ENCODE assay signal across 8 cellular contexts in the genomic region with DNA sequence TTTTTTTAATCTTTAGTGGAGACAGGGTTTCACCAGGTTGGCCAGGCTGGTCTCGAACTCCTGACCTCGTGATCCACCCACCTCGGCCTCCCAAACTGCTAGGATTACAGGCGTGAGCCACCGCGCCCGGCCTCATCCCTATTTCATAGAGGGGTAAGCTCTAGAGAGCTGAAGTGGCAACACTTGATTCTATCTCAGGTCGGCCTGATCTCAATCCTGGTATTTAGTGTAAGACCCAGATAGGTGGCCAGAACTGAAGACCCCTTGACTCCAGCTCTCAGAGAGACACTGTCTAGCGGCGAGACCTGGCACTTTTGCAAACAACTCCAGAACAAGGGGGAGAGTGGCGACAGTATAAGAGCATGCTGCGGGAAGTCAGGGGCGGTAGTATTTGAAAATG. TPM values are rescaled to one million over a fixed set of nuclear protein-coding genes. Genes with fewer than 3 reads are reported as not detected.
DNase-seq lines count a peak whose midpoint lies in the region; ATAC-seq and TF ChIP-seq lines count a peak whose summit lies in the region.
"Not testable (repeated sequence)": the region's sequence is repeated elsewhere in the genome, so short reads cannot be mapped to it uniquely, and the experiment has no call there.

No MANE protein-coding gene starts in this region.

- H3K79me2 ChIP-seq in OCI-LY7 (ENCODE audit: insufficient read depth, low read depth, low read length) (peaks cover 17% of the 10 kb centered on the region), neural progenitor cell (ENCODE audit: low read depth) (peaks cover 35% of the 10 kb centered on the region)

- peak overlapping the region in 1 of 2 donors; percentile 93 for H3K4me3 ChIP-seq in CD4-positive, alpha-beta memory T cell (ENCODE audit: low read length in 2 of 2)
- H3K4me3 ChIP-seq in OCI-LY7 (ENCODE audit: low read depth, low read length, poor library complexity, severe bottlenecking), result peak overlapping the region; percentile 95
- H3K4me3 ChIP-seq in iPS-20b (ENCODE audit: low read length), result peak overlapping the region; percentile 52; the same call in 1 of the 2 replicates
- H3K4me3 ChIP-seq in neural progenitor cell, result peak overlapping the region; percentile 33

- H3K4me2 ChIP-seq in OCI-LY7 (ENCODE audit: low read length) (peak overlapping the region; percentile 65), neural progenitor cell (peak overlapping the region; percentile 61)

- peak overlapping the region; percentile 38 for H3K27ac ChIP-seq in CD4-positive, alpha-beta memory T cell (ENCODE audit: low read depth, low read length)
- not testable (repeated sequence) for H3K27ac ChIP-seq in OCI-LY7 (ENCODE audit: low read depth, low read length, poor library complexity, severe bottlenecking); iPS-20b (ENCODE audit: low read length); neural progenitor cell
- peak overlapping the region; percentile 77 for H3K27ac ChIP-seq in temporal lobe (ENCODE audit: low read depth, low read length)

- intact Hi-C loops in CD4-positive, alpha-beta memory T cell (cut with micrococcal nuclease), result loop anchor here (1.0 kb wide), 3 partner anchors 8 to 75 kb away; a partner anchor contains a TSS
- intact Hi-C loops in OCI-LY7 (cut with micrococcal nuclease; ENCODE audit: unreplicated experiment), result not testable (repeated sequence)
- intact Hi-C loops in activated naive CD4-positive, alpha-beta T cell treated with anti-CD3 and anti-CD28 coated beads for 36 hours (cut with micrococcal nuclease), result loop anchor here (1.0 to 5.0 kb wide), 5 partner anchors 8 to 312 kb away; a partner anchor contains a TSS

- H3K36me3 Mint-ChIP-seq in CD4-positive, alpha-beta memory T cell, result peaks cover 0 to 11% of the 10 kb centered on the region in 2 donors
- not testable (repeated sequence) for H3K36me3 Mint-ChIP-seq in activated naive CD4-positive, alpha-beta T cell treated with anti-CD3 and anti-CD28 coated beads for 36 hours (ENCODE audit: low read depth); neural progenitor cell
- H3K36me3 Mint-ChIP-seq in effector memory CD8-positive, alpha-beta T cell (ENCODE audit: insufficient read depth), result peaks cover 21% of the 10 kb centered on the region

- H3F3A ChIP-seq in neural progenitor cell (ENCODE audit: low read depth), result peaks cover 16% of the 10 kb centered on the region

- H2AFZ ChIP-seq in OCI-LY7 (ENCODE audit: low read length), result peak overlapping the region; percentile 86
- peak overlapping the region; percentile 71 for H2AFZ ChIP-seq in neural progenitor cell (replicated peaks)

- not testable (repeated sequence) for H3K9ac ChIP-seq in iPS-20b (ENCODE audit: low read depth, low read length); neural progenitor cell

- not testable (repeated sequence) for DNase-seq in CD4-positive, alpha-beta memory T cell; OCI-LY7 (ENCODE audit: low spot score); activated naive CD4-positive, alpha-beta T cell treated with anti-CD3 and anti-CD28 coated beads for 36 hours; effector memory CD8-positive, alpha-beta T cell; neural progenitor cell (ENCODE audit: low spot score)

- not testable (repeated sequence) for H3K9me2 ChIP-seq in OCI-LY7 (ENCODE audit: insufficient read depth, low read length)

- ATAC-seq in HG02798 (IDR thresholded peaks at IDR 0.05; ENCODE audit: poor library complexity, unreplicated experiment), result peak; percentile 1
- ATAC-seq in effector memory CD8-positive, alpha-beta T cell (replicated peaks), result not testable (repeated sequence)

- peaks cover 19 to 46% (median 30%) of the 10 kb centered on the region in 4 donors for H3K4me1 Mint-ChIP-seq in CD4-positive, alpha-beta memory T cell
- H3K4me1 Mint-ChIP-seq in activated naive CD4-positive, alpha-beta T cell treated with anti-CD3 and anti-CD28 coated beads for 36 hours (ENCODE audit: low read depth), result peaks cover 30% of the 10 kb centered on the region
- H3K4me1 Mint-ChIP-seq in effector memory CD8-positive, alpha-beta T cell (ENCODE audit: low read depth in 2 of 2), result peaks cover 33% of the 10 kb centered on the region in 2 donors
- H3K4me1 Mint-ChIP-seq in neural progenitor cell, result peaks cover 22% of the 10 kb centered on the region

- H3K27me3 ChIP-seq in CD4-positive, alpha-beta memory T cell (ENCODE audit: insufficient read depth, low read length); iPS-20b (ENCODE audit: insufficient read depth, low read length); neural progenitor cell: not testable (repeated sequence)

- POLR2A ChIA-PET in CD4-positive, alpha-beta memory T cell (lab: Charles Lee; ENCODE audit: partially characterized antibody), result interaction anchor here (0.7 to 1.9 kb wide), 13 partner anchors 8 to 1320 kb away, joined by 3 to 23 read pairs (median 5); a partner anchor contains a TSS
- POLR2A ChIA-PET in OCI-LY7 (lab: Charles Lee), result interaction anchor here (0.9 to 1.4 kb wide), 3 partner anchors 9 to 46 kb away, joined by 3 to 5 read pairs (median 3); a partner anchor contains a TSS

- H3K9me3 Mint-ChIP-seq in CD4-positive, alpha-beta memory T cell; activated naive CD4-positive, alpha-beta T cell treated with anti-CD3 and anti-CD28 coated beads for 36 hours; effector memory CD8-positive, alpha-beta T cell; neural progenitor cell: not testable (repeated sequence)

- not testable (repeated sequence) for H3K36me3 ChIP-seq in CD4-positive, alpha-beta memory T cell (ENCODE audit: insufficient read depth, low read length); OCI-LY7 (ENCODE audit: insufficient read depth, low read length); iPS-20b (ENCODE audit: insufficient read depth, low read depth, low read length); neural progenitor cell

- not testable (repeated sequence) for H3K9me3 ChIP-seq in CD4-positive, alpha-beta memory T cell (ENCODE audit: control insufficient read depth in 1 of 2, low read length in 2 of 2); OCI-LY7 (ENCODE audit: low read length); iPS-20b (ENCODE audit: insufficient read depth, low read depth, low read length); neural progenitor cell (ENCODE audit: low read depth)

- not testable (repeated sequence) for TF ChIP-seq CTCF in OCI-LY7 (conservative IDR thresholded peaks at IDR 0.05; ENCODE audit: low read length); neural progenitor cell (IDR thresholded peaks at IDR 0.05)

- H4K20me1 ChIP-seq in OCI-LY7 (ENCODE audit: insufficient read depth, low read length), result not testable (repeated sequence)
- H4K20me1 ChIP-seq in neural progenitor cell (ENCODE audit: low read depth), result peaks cover 13% of the 10 kb centered on the region

- H3K27ac Mint-ChIP-seq in CD4-positive, alpha-beta memory T cell, result peak overlapping the region in 6 of 7 donors; percentile 84 to 95 (median 91)
- H3K27ac Mint-ChIP-seq in activated naive CD4-positive, alpha-beta T cell treated with anti-CD3 and anti-CD28 coated beads for 36 hours, result peak overlapping the region; percentile 71
- peak overlapping the region; percentile 92 to 95 for H3K27ac Mint-ChIP-seq in effector memory CD8-positive, alpha-beta T cell
- peak overlapping the region; percentile 12 for H3K27ac Mint-ChIP-seq in neural progenitor cell

- peak overlapping the region; percentile 90 to 99 (median 96) for H3K4me3 Mint-ChIP-seq in CD4-positive, alpha-beta memory T cell
- H3K4me3 Mint-ChIP-seq in activated naive CD4-positive, alpha-beta T cell treated with anti-CD3 and anti-CD28 coated beads for 36 hours, result peak overlapping the region; percentile 98
- H3K4me3 Mint-ChIP-seq in effector memory CD8-positive, alpha-beta T cell, result peak overlapping the region; percentile 98 to 99
- H3K4me3 Mint-ChIP-seq in neural progenitor cell, result peak overlapping the region; percentile 98

- BruUV-seq in OCI-LY7 (replicated peaks; lab: Mats Ljungman, UMichigan), result not testable (repeated sequence)

- H3K27me3 Mint-ChIP-seq in CD4-positive, alpha-beta memory T cell; activated naive CD4-positive, alpha-beta T cell treated with anti-CD3 and anti-CD28 coated beads for 36 hours (ENCODE audit: low read depth); effector memory CD8-positive, alpha-beta T cell; neural progenitor cell (ENCODE audit: insufficient read depth, low read depth): not testable (repeated sequence)

- H3K4me1 ChIP-seq in CD4-positive, alpha-beta memory T cell (ENCODE audit: insufficient read depth, low read length), result peaks cover 24% of the 10 kb centered on the region
- H3K4me1 ChIP-seq in OCI-LY7 (ENCODE audit: insufficient read depth, low read length, poor library complexity, severe bottlenecking), result peaks cover 22% of the 10 kb centered on the region
- not testable (repeated sequence) for H3K4me1 ChIP-seq in iPS-20b (ENCODE audit: insufficient read depth, low read length); neural progenitor cell

- CTCF ChIA-PET in CD4-positive, alpha-beta memory T cell (lab: Charles Lee; ENCODE audit: partially characterized antibody), result interaction anchor here (0.6 to 1.5 kb wide), 2 partner anchors 34 to 235 kb away, joined by 3 read pairs; no protein-coding TSS in a partner anchor
- CTCF ChIA-PET in OCI-LY7 (lab: Charles Lee; ENCODE audit: unreplicated experiment), result not testable (repeated sequence)
- CTCF ChIA-PET in activated naive CD4-positive, alpha-beta T cell treated with anti-CD3 and anti-CD28 coated beads for 36 hours (lab: Charles Lee), result interaction anchor here (0.5 to 1.0 kb wide), 3 partner anchors 30 to 338 kb away, joined by 3 read pairs; no protein-coding TSS in a partner anchor

RNA-seq across cellular contexts. Expression of a gene that starts 0.6 kb away (rescaled TPM):
- total RNA-seq in CD4-positive, alpha-beta memory T cell, result 10 to 100 TPM; 80.5 to 84.2 TPM
- 10 to 100 TPM in 1 of 2 donors, 1 to 10 TPM in 1; 6.6 to 11.6 TPM for polyA plus RNA-seq in CD4-positive, alpha-beta memory T cell
- total RNA-seq in OCI-LY7 (2014; rRNA removed; shearing (Covaris generic)), result 27.7 and 29.2 TPM in 2 replicates
- total RNA-seq in OCI-LY7 (2022) (36.9 and 37.7 TPM in 2 replicates), neural progenitor cell (ENCODE audit: low replicate concordance) (10.8 and 39.1 TPM in 2 replicates), temporal lobe (17.0 TPM)
- total RNA-seq in activated naive CD4-positive, alpha-beta T cell treated with anti-CD3 and anti-CD28 coated beads for 36 hours, result 10 to 100 TPM; 36.3 to 42.7 TPM

RNA-seq across cellular contexts. Expression of a gene that starts 7.7 kb away (rescaled TPM):
- total RNA-seq in CD4-positive, alpha-beta memory T cell, result 100 to 1,000 TPM; 111 to 113 TPM
- 10 to 100 TPM; 23.8 to 43.5 TPM for polyA plus RNA-seq in CD4-positive, alpha-beta memory T cell
- total RNA-seq in OCI-LY7 (2014; rRNA removed; shearing (Covaris generic)), result 58.4 and 73.6 TPM in 2 replicates
- total RNA-seq in OCI-LY7 (2022) (92.6 and 95.8 TPM in 2 replicates), neural progenitor cell (ENCODE audit: low replicate concordance) (45.7 and 98.8 TPM in 2 replicates), temporal lobe (41.8 TPM)
- 10 to 100 TPM; 38.0 to 38.2 TPM for total RNA-seq in activated naive CD4-positive, alpha-beta T cell treated with anti-CD3 and anti-CD28 coated beads for 36 hours

RNA-seq across cellular contexts. Expression of a gene that starts 45.1 kb away (rescaled TPM):
- total RNA-seq in CD4-positive, alpha-beta memory T cell, result 10 to 100 TPM; 11.4 to 13.0 TPM
- polyA plus RNA-seq in CD4-positive, alpha-beta memory T cell, result 10 to 100 TPM; 10.1 to 12.8 TPM
- total RNA-seq in OCI-LY7 (2014; rRNA removed; shearing (Covaris generic)), result 15.1 and 16.9 TPM in 2 replicates
- total RNA-seq in OCI-LY7 (2022), result 13.5 and 16.9 TPM in 2 replicates
- 10 to 100 TPM; 15.5 to 19.9 TPM for total RNA-seq in activated naive CD4-positive, alpha-beta T cell treated with anti-CD3 and anti-CD28 coated beads for 36 hours
- total RNA-seq in neural progenitor cell (ENCODE audit: low replicate concordance), result 25.1 and 39.0 TPM in 2 replicates
- total RNA-seq in temporal lobe, result 9.8 TPM

Comparison
In these comparisons a context has a peak if more than half of its experiments do, and no peak if none do; other contexts are left out.
1. H3K27ac Mint-ChIP-seq: peak in every context shown above with its lines; median percentile 94 in effector memory CD8-positive, alpha-beta T cell; 91 in CD4-positive, alpha-beta memory T cell; 71 in activated naive CD4-positive, alpha-beta T cell treated with anti-CD3 and anti-CD28 coated beads for 36 hours; 12 in neural progenitor cell.